ENCODE assay signal across 11 cellular contexts in the genomic region with DNA sequence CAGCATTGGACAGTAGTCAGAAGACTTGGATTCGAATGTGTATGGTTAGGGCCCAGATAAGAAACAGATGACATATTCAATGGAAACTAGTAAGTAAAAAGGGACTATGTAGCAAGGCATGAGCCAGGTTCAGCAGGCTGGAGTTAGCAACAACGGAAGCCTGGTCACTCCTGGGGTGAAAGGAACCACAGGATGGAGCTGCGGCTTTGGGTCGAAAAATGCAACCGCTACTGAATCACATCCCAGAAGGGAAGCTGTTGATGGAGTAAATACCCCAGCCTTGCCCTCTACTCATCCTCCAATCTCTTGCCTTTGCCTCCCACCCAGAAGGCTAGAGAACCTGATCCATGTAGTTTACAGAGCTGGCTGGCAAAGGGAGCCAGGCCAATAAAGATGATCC. TPM values are rescaled to one million over a fixed set of nuclear protein-coding genes. Genes with fewer than 3 reads are reported as not detected.
DNase-seq lines count a peak whose midpoint lies in the region; ATAC-seq lines count a peak whose summit lies in the region.
"Had no signal": no experiment of that assay in that cellular context is flagged by ENCODE, and none has a peak within 500 bp of the region (broad histone marks: within the 10 kb centered on the region; RNA-seq: fewer than 3 reads in every experiment).

No MANE protein-coding gene starts in this region.

- H3K4me3 Mint-ChIP-seq in activated CD4-positive, alpha-beta T cell treated with anti-CD3 and anti-CD28 coated beads, Interleukin-2, amount 10 ng/mL, durations not matched to agents 7 days and 5 days = no peak overlapping the region
- H3K4me3 Mint-ChIP-seq in activated T-helper 1 cell treated with anti-CD3 and anti-CD28 coated beads, Interleukin-12 subunit alpha, Interleukin-12 subunit beta, Interleukin-2, Interleukin-4 antibody, amounts not matched to agents 30 ng/mL and 10 ng/mL and 1 ng/mL, durations not matched to agents 14 hours and 24 hours and 36 hours = peak overlapping the region; percentile 58
- H3K4me3 Mint-ChIP-seq in stimulated activated effector memory CD8-positive, alpha-beta T cell treated with anti-CD3 and anti-CD28 coated beads, Interleukin-12 subunit alpha, Interleukin-12 subunit beta, amount 100 ng/mL, for 72 hours = peak overlapping the region; percentile 60
- H3K4me3 Mint-ChIP-seq: endodermal cell had no signal

- POLR2A ChIA-PET in activated CD4-positive, alpha-beta T cell treated with anti-CD3 and anti-CD28 coated beads, Interleukin-2, amount 10 ng/mL, durations not matched to agents 7 days and 5 days (lab: Charles Lee) = interaction anchor here (0.7 kb wide), 1 partner anchor 217 kb away, joined by 3 read pairs; no protein-coding TSS in a partner anchor

- no peak overlapping the region for H3K4me3 ChIP-seq in MG63
- H3K4me3 ChIP-seq: Peyer's patch had no signal

- peaks cover 4% of the 10 kb centered on the region for H3K9me3 Mint-ChIP-seq in activated CD4-positive, alpha-beta T cell treated with anti-CD3 and anti-CD28 coated beads, Interleukin-2, amount 10 ng/mL, durations not matched to agents 7 days and 5 days
- H3K9me3 Mint-ChIP-seq in activated T-helper 1 cell treated with anti-CD3 and anti-CD28 coated beads, Interleukin-12 subunit alpha, Interleukin-12 subunit beta, Interleukin-2, Interleukin-4 antibody, amounts not matched to agents 30 ng/mL and 10 ng/mL and 1 ng/mL, durations not matched to agents 14 hours and 24 hours and 36 hours = peaks cover 11% of the 10 kb centered on the region
- peaks cover 3% of the 10 kb centered on the region for H3K9me3 Mint-ChIP-seq in stimulated activated effector memory CD8-positive, alpha-beta T cell treated with anti-CD3 and anti-CD28 coated beads, Interleukin-12 subunit alpha, Interleukin-12 subunit beta, amount 100 ng/mL, for 72 hours
- H3K9me3 Mint-ChIP-seq: endodermal cell had no signal

- H3K4me1 Mint-ChIP-seq in activated CD4-positive, alpha-beta T cell treated with anti-CD3 and anti-CD28 coated beads, Interleukin-2, amount 10 ng/mL, durations not matched to agents 7 days and 5 days = peaks cover 58% of the 10 kb centered on the region
- peaks cover 63% of the 10 kb centered on the region for H3K4me1 Mint-ChIP-seq in activated T-helper 1 cell treated with anti-CD3 and anti-CD28 coated beads, Interleukin-12 subunit alpha, Interleukin-12 subunit beta, Interleukin-2, Interleukin-4 antibody, amounts not matched to agents 30 ng/mL and 10 ng/mL and 1 ng/mL, durations not matched to agents 14 hours and 24 hours and 36 hours (ENCODE audit: low read depth)
- peaks cover 63% of the 10 kb centered on the region for H3K4me1 Mint-ChIP-seq in stimulated activated effector memory CD8-positive, alpha-beta T cell treated with anti-CD3 and anti-CD28 coated beads, Interleukin-12 subunit alpha, Interleukin-12 subunit beta, amount 100 ng/mL, for 72 hours
- H3K4me1 Mint-ChIP-seq: endodermal cell had no signal

- peak; percentile 67 for ATAC-seq in stimulated activated effector memory CD8-positive, alpha-beta T cell treated with anti-CD3 and anti-CD28 coated beads, Interleukin-12 subunit alpha, Interleukin-12 subunit beta, amount 100 ng/mL, for 72 hours
- ATAC-seq in HG03432 (IDR thresholded peaks at IDR 0.05; ENCODE audit: unreplicated experiment) = no peak
- ATAC-seq in sciatic nerve = no peak
- no peak for ATAC-seq in HG02623 (IDR thresholded peaks at IDR 0.05; ENCODE audit: unreplicated experiment)

- no peaks in the 10 kb centered on the region for H3K36me3 ChIP-seq in MG63
- H3K36me3 ChIP-seq: Peyer's patch had no signal

- peaks cover 13% of the 10 kb centered on the region for H3K27me3 Mint-ChIP-seq in activated CD4-positive, alpha-beta T cell treated with anti-CD3 and anti-CD28 coated beads, Interleukin-2, amount 10 ng/mL, durations not matched to agents 7 days and 5 days
- H3K27me3 Mint-ChIP-seq in activated T-helper 1 cell treated with anti-CD3 and anti-CD28 coated beads, Interleukin-12 subunit alpha, Interleukin-12 subunit beta, Interleukin-2, Interleukin-4 antibody, amounts not matched to agents 30 ng/mL and 10 ng/mL and 1 ng/mL, durations not matched to agents 14 hours and 24 hours and 36 hours (ENCODE audit: insufficient read depth) = peaks cover 5% of the 10 kb centered on the region

- intact Hi-C loops in activated T-helper 1 cell treated with anti-CD3 and anti-CD28 coated beads, Interleukin-12 subunit alpha, Interleukin-12 subunit beta, Interleukin-2, Interleukin-4 antibody, amounts not matched to agents 30 ng/mL and 10 ng/mL and 1 ng/mL, durations not matched to agents 14 hours and 24 hours and 36 hours (cut with micrococcal nuclease) = loop anchor here (1.0 to 10.0 kb wide), 7 partner anchors 42 to 853 kb away; no protein-coding TSS in a partner anchor
- intact Hi-C loops in sciatic nerve (cut with DNase I) = no loop called here

- peaks cover 4% of the 10 kb centered on the region for H3K36me3 Mint-ChIP-seq in activated CD4-positive, alpha-beta T cell treated with anti-CD3 and anti-CD28 coated beads, Interleukin-2, amount 10 ng/mL, durations not matched to agents 7 days and 5 days (ENCODE audit: low read depth)
- peaks cover 4% of the 10 kb centered on the region for H3K36me3 Mint-ChIP-seq in activated T-helper 1 cell treated with anti-CD3 and anti-CD28 coated beads, Interleukin-12 subunit alpha, Interleukin-12 subunit beta, Interleukin-2, Interleukin-4 antibody, amounts not matched to agents 30 ng/mL and 10 ng/mL and 1 ng/mL, durations not matched to agents 14 hours and 24 hours and 36 hours (ENCODE audit: low read depth)
- H3K36me3 Mint-ChIP-seq in stimulated activated effector memory CD8-positive, alpha-beta T cell treated with anti-CD3 and anti-CD28 coated beads, Interleukin-12 subunit alpha, Interleukin-12 subunit beta, amount 100 ng/mL, for 72 hours = peaks cover 19% of the 10 kb centered on the region

- DNase-seq in activated CD4-positive, alpha-beta T cell treated with anti-CD3 and anti-CD28 coated beads, Interleukin-2, amount 10 ng/mL, durations not matched to agents 7 days and 5 days = peak; percentile 33
- DNase-seq in activated CD4-positive, alpha-beta T cell treated with anti-CD3 and anti-CD28 coated beads for 1 hour = no peak
- DNase-seq in MG63 = peak; percentile 9
- peak; percentile 45 for DNase-seq in activated T-helper 1 cell treated with anti-CD3 and anti-CD28 coated beads, Interleukin-12 subunit alpha, Interleukin-12 subunit beta, Interleukin-2, Interleukin-4 antibody, amounts not matched to agents 30 ng/mL and 10 ng/mL and 1 ng/mL, durations not matched to agents 14 hours and 24 hours and 36 hours (ENCODE audit: low spot score)
- DNase-seq in stimulated activated effector memory CD8-positive, alpha-beta T cell treated with anti-CD3 and anti-CD28 coated beads, Interleukin-12 subunit alpha, Interleukin-12 subunit beta, amount 100 ng/mL, for 72 hours (ENCODE audit: low spot score in 2 of 2) = peak; percentile 53 to 85
- no peak for DNase-seq in sciatic nerve (ENCODE audit: low spot score)
- DNase-seq: ACHN, endodermal cell had no signal

- CTCF ChIA-PET in activated CD4-positive, alpha-beta T cell treated with anti-CD3 and anti-CD28 coated beads, Interleukin-2, amount 10 ng/mL, durations not matched to agents 7 days and 5 days (lab: Charles Lee) = interaction anchor here (0.5 to 1.9 kb wide), 6 partner anchors 9 to 915 kb away, joined by 3 to 6 read pairs (median 3); no protein-coding TSS in a partner anchor

- no peaks in the 10 kb centered on the region for H3K9me3 ChIP-seq in MG63
- H3K9me3 ChIP-seq: Peyer's patch had no signal

- H3K27ac Mint-ChIP-seq in activated CD4-positive, alpha-beta T cell treated with anti-CD3 and anti-CD28 coated beads, Interleukin-2, amount 10 ng/mL, durations not matched to agents 7 days and 5 days = peak overlapping the region; percentile 22
- peak overlapping the region; percentile 92 for H3K27ac Mint-ChIP-seq in activated T-helper 1 cell treated with anti-CD3 and anti-CD28 coated beads, Interleukin-12 subunit alpha, Interleukin-12 subunit beta, Interleukin-2, Interleukin-4 antibody, amounts not matched to agents 30 ng/mL and 10 ng/mL and 1 ng/mL, durations not matched to agents 14 hours and 24 hours and 36 hours
- peak overlapping the region; percentile 88 for H3K27ac Mint-ChIP-seq in stimulated activated effector memory CD8-positive, alpha-beta T cell treated with anti-CD3 and anti-CD28 coated beads, Interleukin-12 subunit alpha, Interleukin-12 subunit beta, amount 100 ng/mL, for 72 hours
- H3K27ac Mint-ChIP-seq: endodermal cell had no signal

- no peaks in the 10 kb centered on the region for H3K27me3 ChIP-seq in MG63
- H3K27me3 ChIP-seq: Peyer's patch had no signal

RNA-seq across cellular contexts. Expression of a gene that starts 37.5 kb away (rescaled TPM):
- total RNA-seq in activated CD4-positive, alpha-beta T cell treated with anti-CD3 and anti-CD28 coated beads, Interleukin-2, amount 10 ng/mL, durations not matched to agents 7 days and 5 days = under 1 TPM; 0.67 to 0.92 TPM
- total RNA-seq in MG63 (2014; rRNA removed; shearing (Covaris generic); ENCODE audit: low replicate concordance) = 0.56 TPM in 1 of 2 replicates, not detected in the other
- total RNA-seq in activated T-helper 1 cell treated with anti-CD3 and anti-CD28 coated beads, Interleukin-12 subunit alpha, Interleukin-12 subunit beta, Interleukin-2, Interleukin-4 antibody, amounts not matched to agents 30 ng/mL and 10 ng/mL and 1 ng/mL, durations not matched to agents 14 hours and 24 hours and 36 hours = 268 and 282 TPM in 2 replicates
- total RNA-seq in sciatic nerve = 53.1 TPM

RNA-seq across cellular contexts. Expression of a gene that starts 49.2 kb away (rescaled TPM):
- total RNA-seq in activated CD4-positive, alpha-beta T cell treated with anti-CD3 and anti-CD28 coated beads, Interleukin-2, amount 10 ng/mL, durations not matched to agents 7 days and 5 days = 10 to 100 TPM; 18.2 to 19.7 TPM
- 20.2 and 20.8 TPM in 2 replicates for total RNA-seq in MG63 (2014; rRNA removed; shearing (Covaris generic); ENCODE audit: low replicate concordance)
- 52.3 and 55.8 TPM in 2 replicates for total RNA-seq in activated T-helper 1 cell treated with anti-CD3 and anti-CD28 coated beads, Interleukin-12 subunit alpha, Interleukin-12 subunit beta, Interleukin-2, Interleukin-4 antibody, amounts not matched to agents 30 ng/mL and 10 ng/mL and 1 ng/mL, durations not matched to agents 14 hours and 24 hours and 36 hours
- total RNA-seq in sciatic nerve = 35.1 TPM

Comparison
In these comparisons a context has a peak if more than half of its experiments do, and no peak if none do; other contexts are left out.
1. DNase-seq: peak in activated CD4-positive, alpha-beta T cell treated with anti-CD3 and anti-CD28 coated beads, Interleukin-2, amount 10 ng/mL, durations not matched to agents 7 days and 5 days (single experiment), MG63 (single experiment), activated T-helper 1 cell treated with anti-CD3 and anti-CD28 coated beads, Interleukin-12 subunit alpha, Interleukin-12 subunit beta, Interleukin-2, Interleukin-4 antibody, amounts not matched to agents 30 ng/mL and 10 ng/mL and 1 ng/mL, durations not matched to agents 14 hours and 24 hours and 36 hours (single experiment) and stimulated activated effector memory CD8-positive, alpha-beta T cell treated with anti-CD3 and anti-CD28 coated beads, Interleukin-12 subunit alpha, Interleukin-12 subunit beta, amount 100 ng/mL, for 72 hours (2 of 2); none in activated CD4-positive, alpha-beta T cell treated with anti-CD3 and anti-CD28 coated beads for 1 hour (single experiment) and sciatic nerve (single experiment).
2. H3K27ac Mint-ChIP-seq: peak in every context shown above with its lines; median percentile 92 in activated T-helper 1 cell treated with anti-CD3 and anti-CD28 coated beads, Interleukin-12 subunit alpha, Interleukin-12 subunit beta, Interleukin-2, Interleukin-4 antibody, amounts not matched to agents 30 ng/mL and 10 ng/mL and 1 ng/mL, durations not matched to agents 14 hours and 24 hours and 36 hours; 88 in stimulated activated effector memory CD8-positive, alpha-beta T cell treated with anti-CD3 and anti-CD28 coated beads, Interleukin-12 subunit alpha, Interleukin-12 subunit beta, amount 100 ng/mL, for 72 hours; 22 in activated CD4-positive, alpha-beta T cell treated with anti-CD3 and anti-CD28 coated beads, Interleukin-2, amount 10 ng/mL, durations not matched to agents 7 days and 5 days.
3. RNA of a gene that starts 37.5 kb away (total RNA-seq): 268 to 282 TPM in activated T-helper 1 cell treated with anti-CD3 and anti-CD28 coated beads, Interleukin-12 subunit alpha, Interleukin-12 subunit beta, Interleukin-2, Interleukin-4 antibody, amounts not matched to agents 30 ng/mL and 10 ng/mL and 1 ng/mL, durations not matched to agents 14 hours and 24 hours and 36 hours and 53.1 TPM in sciatic nerve (single experiment); 0.67 to 0.92 TPM in activated CD4-positive, alpha-beta T cell treated with anti-CD3 and anti-CD28 coated beads, Interleukin-2, amount 10 ng/mL, durations not matched to agents 7 days and 5 days and 0.56 TPM in MG63; every median in the first group is over 10 times any median in the second.